In the genomic region with DNA sequence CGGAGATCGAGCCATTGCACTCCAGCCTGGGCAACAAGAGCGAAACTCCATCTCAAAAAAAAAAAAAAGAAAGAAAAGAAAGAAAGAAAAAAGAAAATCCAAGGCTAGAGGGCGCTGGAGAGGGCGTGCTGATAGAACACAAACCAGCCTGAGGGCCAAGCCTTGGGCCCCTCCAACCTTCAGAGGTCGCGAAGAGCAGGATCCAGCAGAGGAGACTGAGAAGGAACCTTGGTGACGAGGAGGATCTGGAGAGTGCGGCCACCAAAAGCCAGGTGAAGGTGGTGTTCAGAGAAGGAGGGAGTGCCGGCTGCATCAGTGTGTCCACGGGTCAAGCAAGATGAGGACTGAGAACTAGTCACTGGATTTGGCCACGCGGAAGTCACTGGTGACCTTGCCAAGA, we compare ENCODE assay signal across 1 cellular context.
TF ChIP-seq lines count a peak whose summit lies in the region.

No MANE protein-coding gene starts in this region.

TF ChIP-seq in HepG2, 621 proteins besides CTCF, POLR2A, EP300 and RAD21 (continued from another document and continues in another):
- TF ChIP-seq, protein P1, sequence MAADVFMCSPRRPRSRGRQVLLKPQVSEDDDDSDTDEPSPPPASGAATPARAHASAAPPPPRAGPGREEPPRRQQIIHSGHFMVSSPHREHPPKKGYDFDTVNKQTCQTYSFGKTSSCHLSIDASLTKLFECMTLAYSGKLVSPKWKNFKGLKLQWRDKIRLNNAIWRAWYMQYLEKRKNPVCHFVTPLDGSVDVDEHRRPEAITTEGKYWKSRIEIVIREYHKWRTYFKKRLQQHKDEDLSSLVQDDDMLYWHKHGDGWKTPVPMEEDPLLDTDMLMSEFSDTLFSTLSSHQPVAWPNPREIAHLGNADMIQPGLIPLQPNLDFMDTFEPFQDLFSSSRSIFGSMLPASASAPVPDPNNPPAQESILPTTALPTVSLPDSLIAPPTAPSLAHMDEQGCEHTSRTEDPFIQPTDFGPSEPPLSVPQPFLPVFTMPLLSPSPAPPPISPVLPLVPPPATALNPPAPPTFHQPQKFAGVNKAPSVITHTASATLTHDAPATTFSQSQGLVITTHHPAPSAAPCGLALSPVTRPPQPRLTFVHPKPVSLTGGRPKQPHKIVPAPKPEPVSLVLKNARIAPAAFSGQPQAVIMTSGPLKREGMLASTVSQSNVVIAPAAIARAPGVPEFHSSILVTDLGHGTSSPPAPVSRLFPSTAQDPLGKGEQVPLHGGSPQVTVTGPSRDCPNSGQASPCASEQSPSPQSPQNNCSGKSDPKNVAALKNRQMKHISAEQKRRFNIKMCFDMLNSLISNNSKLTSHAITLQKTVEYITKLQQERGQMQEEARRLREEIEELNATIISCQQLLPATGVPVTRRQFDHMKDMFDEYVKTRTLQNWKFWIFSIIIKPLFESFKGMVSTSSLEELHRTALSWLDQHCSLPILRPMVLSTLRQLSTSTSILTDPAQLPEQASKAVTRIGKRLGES (CRISPR knock-in tag; IDR thresholded peaks at IDR 0.05; ENCODE audit: borderline replicate concordance), result no peak
- no peak for TF ChIP-seq ZNF432 (CRISPR knock-in tag; IDR thresholded peaks at IDR 0.05; ENCODE audit: borderline replicate concordance)
- TF ChIP-seq ZNF577 (CRISPR knock-in tag; IDR thresholded peaks at IDR 0.05; ENCODE audit: borderline replicate concordance, low read depth), result no peak
- peak; percentile 14; the same call in 1 of the 2 replicates for TF ChIP-seq STAG1 (CRISPR knock-in tag; IDR thresholded peaks at IDR 0.05)
- TF ChIP-seq, protein P2, sequence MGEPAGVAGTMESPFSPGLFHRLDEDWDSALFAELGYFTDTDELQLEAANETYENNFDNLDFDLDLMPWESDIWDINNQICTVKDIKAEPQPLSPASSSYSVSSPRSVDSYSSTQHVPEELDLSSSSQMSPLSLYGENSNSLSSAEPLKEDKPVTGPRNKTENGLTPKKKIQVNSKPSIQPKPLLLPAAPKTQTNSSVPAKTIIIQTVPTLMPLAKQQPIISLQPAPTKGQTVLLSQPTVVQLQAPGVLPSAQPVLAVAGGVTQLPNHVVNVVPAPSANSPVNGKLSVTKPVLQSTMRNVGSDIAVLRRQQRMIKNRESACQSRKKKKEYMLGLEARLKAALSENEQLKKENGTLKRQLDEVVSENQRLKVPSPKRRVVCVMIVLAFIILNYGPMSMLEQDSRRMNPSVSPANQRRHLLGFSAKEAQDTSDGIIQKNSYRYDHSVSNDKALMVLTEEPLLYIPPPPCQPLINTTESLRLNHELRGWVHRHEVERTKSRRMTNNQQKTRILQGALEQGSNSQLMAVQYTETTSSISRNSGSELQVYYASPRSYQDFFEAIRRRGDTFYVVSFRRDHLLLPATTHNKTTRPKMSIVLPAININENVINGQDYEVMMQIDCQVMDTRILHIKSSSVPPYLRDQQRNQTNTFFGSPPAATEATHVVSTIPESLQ (CRISPR knock-in tag; conservative IDR thresholded peaks at IDR 0.05), result no peak
- TF ChIP-seq, protein P3, sequence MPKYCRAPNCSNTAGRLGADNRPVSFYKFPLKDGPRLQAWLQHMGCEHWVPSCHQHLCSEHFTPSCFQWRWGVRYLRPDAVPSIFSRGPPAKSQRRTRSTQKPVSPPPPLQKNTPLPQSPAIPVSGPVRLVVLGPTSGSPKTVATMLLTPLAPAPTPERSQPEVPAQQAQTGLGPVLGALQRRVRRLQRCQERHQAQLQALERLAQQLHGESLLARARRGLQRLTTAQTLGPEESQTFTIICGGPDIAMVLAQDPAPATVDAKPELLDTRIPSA (CRISPR knock-in tag; IDR thresholded peaks at IDR 0.05; ENCODE audit: borderline replicate concordance), result no peak
- TF ChIP-seq PRDM10 (CRISPR knock-in tag; IDR thresholded peaks at IDR 0.05; ENCODE audit: low read depth), result no peak
- no peak for TF ChIP-seq TMF1 (CRISPR knock-in tag; IDR thresholded peaks at IDR 0.05; ENCODE audit: low read depth)
- no peak for TF ChIP-seq TARDBP (CRISPR knock-in tag; IDR thresholded peaks at IDR 0.05)
- TF ChIP-seq ZNF124 (CRISPR knock-in tag; IDR thresholded peaks at IDR 0.05), result no peak
- TF ChIP-seq RFXAP (CRISPR knock-in tag; IDR thresholded peaks at IDR 0.05; ENCODE audit: borderline replicate concordance), result no peak
- peak; percentile 47; the same call in 1 of the 2 replicates for TF ChIP-seq SAP130 (CRISPR knock-in tag; IDR thresholded peaks at IDR 0.05; ENCODE audit: low read depth)
- peak; percentile 41; the same call in 1 of the 2 replicates for TF ChIP-seq ZFX (CRISPR knock-in tag; IDR thresholded peaks at IDR 0.05; ENCODE audit: low read depth)
- TF ChIP-seq ZNF484 (CRISPR knock-in tag; IDR thresholded peaks at IDR 0.05; ENCODE audit: borderline replicate concordance, low read depth), result no peak
- no peak for TF ChIP-seq HNF1B (CRISPR knock-in tag; IDR thresholded peaks at IDR 0.05)
- TF ChIP-seq, protein P4, sequence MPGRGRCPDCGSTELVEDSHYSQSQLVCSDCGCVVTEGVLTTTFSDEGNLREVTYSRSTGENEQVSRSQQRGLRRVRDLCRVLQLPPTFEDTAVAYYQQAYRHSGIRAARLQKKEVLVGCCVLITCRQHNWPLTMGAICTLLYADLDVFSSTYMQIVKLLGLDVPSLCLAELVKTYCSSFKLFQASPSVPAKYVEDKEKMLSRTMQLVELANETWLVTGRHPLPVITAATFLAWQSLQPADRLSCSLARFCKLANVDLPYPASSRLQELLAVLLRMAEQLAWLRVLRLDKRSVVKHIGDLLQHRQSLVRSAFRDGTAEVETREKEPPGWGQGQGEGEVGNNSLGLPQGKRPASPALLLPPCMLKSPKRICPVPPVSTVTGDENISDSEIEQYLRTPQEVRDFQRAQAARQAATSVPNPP (CRISPR knock-in tag; IDR thresholded peaks at IDR 0.05), result no peak
- TF ChIP-seq ZNF501 (CRISPR knock-in tag; IDR thresholded peaks at IDR 0.05), result 0 out of 2 replicates have a peak, but pooled peaks have one; percentile 8
- no peak for TF ChIP-seq ATF7 (IDR thresholded peaks at IDR 0.05)
- TF ChIP-seq ATF7 (CRISPR knock-in tag; IDR thresholded peaks at IDR 0.05), result no peak
- TF ChIP-seq ZNF530 (CRISPR knock-in tag; IDR thresholded peaks at IDR 0.05; ENCODE audit: low read depth), result no peak
- TF ChIP-seq, protein P5, sequence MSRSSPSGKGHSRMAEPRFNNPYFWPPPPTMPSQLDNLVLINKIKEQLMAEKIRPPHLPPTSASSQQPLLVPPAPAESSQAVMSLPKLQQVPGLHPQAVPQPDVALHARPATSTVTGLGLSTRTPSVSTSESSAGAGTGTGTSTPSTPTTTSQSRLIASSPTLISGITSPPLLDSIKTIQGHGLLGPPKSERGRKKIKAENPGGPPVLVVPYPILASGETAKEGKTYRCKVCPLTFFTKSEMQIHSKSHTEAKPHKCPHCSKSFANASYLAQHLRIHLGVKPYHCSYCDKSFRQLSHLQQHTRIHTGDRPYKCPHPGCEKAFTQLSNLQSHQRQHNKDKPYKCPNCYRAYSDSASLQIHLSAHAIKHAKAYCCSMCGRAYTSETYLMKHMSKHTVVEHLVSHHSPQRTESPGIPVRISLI (CRISPR knock-in tag; IDR thresholded peaks at IDR 0.05; ENCODE audit: borderline replicate concordance), result peak; percentile 88; the same call in 1 of the 2 replicates
- no peak for TF ChIP-seq PHB2 (IDR thresholded peaks at IDR 0.05; ENCODE audit: partially characterized antibody)
- TF ChIP-seq HOXD1 (CRISPR knock-in tag; IDR thresholded peaks at IDR 0.05), result no peak
- TF ChIP-seq HMGXB4 (CRISPR knock-in tag; IDR thresholded peaks at IDR 0.05; ENCODE audit: borderline replicate concordance in 1 of 2, low read depth in 1 of 2), result peak in 1 of 2 experiments; percentile 55; a peak in 1 of 4 replicates
- TF ChIP-seq CBX2 (IDR thresholded peaks at IDR 0.05; ENCODE audit: low read depth, low read length), result no peak
- no peak for TF ChIP-seq CBX2 (CRISPR knock-in tag; IDR thresholded peaks at IDR 0.05; ENCODE audit: low read depth)
- TF ChIP-seq MXD1 (CRISPR knock-in tag; IDR thresholded peaks at IDR 0.05), result no peak
- TF ChIP-seq ZNF224 (CRISPR knock-in tag; IDR thresholded peaks at IDR 0.05), result no peak
- TF ChIP-seq ZNF792 (CRISPR knock-in tag; IDR thresholded peaks at IDR 0.05), result no peak
- TF ChIP-seq ZNF7 (CRISPR knock-in tag; IDR thresholded peaks at IDR 0.05), result no peak
- no peak for TF ChIP-seq ZKSCAN1 (IDR thresholded peaks at IDR 0.05; ENCODE audit: low read length)
- no peak for TF ChIP-seq U2AF2 (IDR thresholded peaks at IDR 0.05; ENCODE audit: low read depth, low read length)
- TF ChIP-seq ZNF710 (CRISPR knock-in tag; IDR thresholded peaks at IDR 0.05; ENCODE audit: borderline replicate concordance), result peak; percentile 63; the same call in 1 of the 2 replicates
